1 cellular context compared by ENCODE assay signal in genomic region chr15:51799174-51799907, GRCh38.
TF ChIP-seq lines count a peak whose summit lies in the region.

No MANE protein-coding gene starts in this region.

TF ChIP-seq in HepG2, 621 proteins besides CTCF, POLR2A, EP300 and RAD21:
- TF ChIP-seq, protein P1, sequence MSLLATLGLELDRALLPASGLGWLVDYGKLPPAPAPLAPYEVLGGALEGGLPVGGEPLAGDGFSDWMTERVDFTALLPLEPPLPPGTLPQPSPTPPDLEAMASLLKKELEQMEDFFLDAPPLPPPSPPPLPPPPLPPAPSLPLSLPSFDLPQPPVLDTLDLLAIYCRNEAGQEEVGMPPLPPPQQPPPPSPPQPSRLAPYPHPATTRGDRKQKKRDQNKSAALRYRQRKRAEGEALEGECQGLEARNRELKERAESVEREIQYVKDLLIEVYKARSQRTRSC (CRISPR knock-in tag; IDR thresholded peaks at IDR 0.05; ENCODE audit: low read depth): no peak
- no peak for TF ChIP-seq ZNF546 (CRISPR knock-in tag; conservative IDR thresholded peaks at IDR 0.05)
- TF ChIP-seq, protein P2, sequence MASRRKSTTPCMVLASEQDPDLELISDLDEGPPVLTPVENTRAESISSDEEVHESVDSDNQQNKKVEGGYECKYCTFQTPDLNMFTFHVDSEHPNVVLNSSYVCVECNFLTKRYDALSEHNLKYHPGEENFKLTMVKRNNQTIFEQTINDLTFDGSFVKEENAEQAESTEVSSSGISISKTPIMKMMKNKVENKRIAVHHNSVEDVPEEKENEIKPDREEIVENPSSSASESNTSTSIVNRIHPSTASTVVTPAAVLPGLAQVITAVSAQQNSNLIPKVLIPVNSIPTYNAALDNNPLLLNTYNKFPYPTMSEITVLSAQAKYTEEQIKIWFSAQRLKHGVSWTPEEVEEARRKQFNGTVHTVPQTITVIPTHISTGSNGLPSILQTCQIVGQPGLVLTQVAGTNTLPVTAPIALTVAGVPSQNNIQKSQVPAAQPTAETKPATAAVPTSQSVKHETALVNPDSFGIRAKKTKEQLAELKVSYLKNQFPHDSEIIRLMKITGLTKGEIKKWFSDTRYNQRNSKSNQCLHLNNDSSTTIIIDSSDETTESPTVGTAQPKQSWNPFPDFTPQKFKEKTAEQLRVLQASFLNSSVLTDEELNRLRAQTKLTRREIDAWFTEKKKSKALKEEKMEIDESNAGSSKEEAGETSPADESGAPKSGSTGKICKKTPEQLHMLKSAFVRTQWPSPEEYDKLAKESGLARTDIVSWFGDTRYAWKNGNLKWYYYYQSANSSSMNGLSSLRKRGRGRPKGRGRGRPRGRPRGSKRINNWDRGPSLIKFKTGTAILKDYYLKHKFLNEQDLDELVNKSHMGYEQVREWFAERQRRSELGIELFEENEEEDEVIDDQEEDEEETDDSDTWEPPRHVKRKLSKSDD (CRISPR knock-in tag; IDR thresholded peaks at IDR 0.05; ENCODE audit: low read depth): no peak
- TF ChIP-seq THYN1 (CRISPR knock-in tag; IDR thresholded peaks at IDR 0.05; ENCODE audit: borderline replicate concordance, low read depth): no peak
- no peak for TF ChIP-seq CREM (IDR thresholded peaks at IDR 0.05)
- TF ChIP-seq CREM (CRISPR knock-in tag; IDR thresholded peaks at IDR 0.05): no peak
